8 cellular contexts compared by ENCODE assay signal in the genomic region with DNA sequence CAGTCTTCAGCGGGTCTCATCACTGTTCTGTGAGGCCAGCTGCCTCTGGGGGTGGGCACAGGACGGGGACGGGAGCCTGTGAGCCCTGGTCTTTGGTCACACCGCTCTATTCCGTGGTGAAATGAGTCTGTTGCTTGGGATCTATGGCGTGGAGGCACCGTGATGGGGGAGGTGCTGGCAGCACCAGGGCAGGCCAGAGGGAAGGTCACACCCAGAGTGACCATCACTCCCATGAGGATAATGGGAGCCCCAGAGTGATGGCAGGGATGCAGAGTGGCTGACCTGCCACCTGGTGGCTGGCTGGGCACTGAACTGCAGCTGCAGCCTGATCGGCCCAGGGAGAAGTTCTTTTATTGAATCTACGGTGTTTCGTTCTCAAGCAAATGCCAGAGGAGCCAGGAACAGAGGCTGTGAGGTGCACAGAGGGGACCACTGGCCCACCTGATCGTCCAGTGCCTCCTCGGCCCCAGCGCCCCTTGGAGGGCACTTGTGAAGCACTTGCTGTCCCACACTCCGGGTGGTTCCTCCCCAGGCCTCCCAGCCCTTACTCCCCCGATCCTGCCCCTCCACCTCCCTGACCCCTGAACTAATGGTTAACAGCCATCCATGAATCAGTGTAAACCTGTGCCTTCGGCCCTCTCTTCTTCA. TPM values are rescaled to one million over a fixed set of nuclear protein-coding genes. Genes with fewer than 3 reads are reported as not detected.
DNase-seq lines count a peak whose midpoint lies in the region; ATAC-seq and TF ChIP-seq lines count a peak whose summit lies in the region.

No MANE protein-coding gene starts in this region.

- DNase-seq in AML-193 (lab: John Stamatoyannopoulos, UW) (peak; percentile 1 to 4), HEK293T (ENCODE audit: extremely low spot score) (peak; percentile 51), hippocampal formation (lab: John Stamatoyannopoulos, UW) (peak; percentile 68 to 74), testis (peak; percentile 57)
- no peak for DNase-seq in activated naive CD4-positive, alpha-beta T cell treated with anti-CD3 and anti-CD28 coated beads, Interleukin-2, amount 50 U/mL, for 16 hours
- no peak for DNase-seq in central memory CD4-positive, alpha-beta T cell

- POLR2A ChIA-PET in HEK293T (lab: Yijun Ruan, JAX): no interaction called here

- no peaks in the 10 kb centered on the region for H3K4me1 ChIP-seq in testis

- H3K4me3 ChIP-seq in testis: no peak overlapping the region

- H3K9me3 ChIP-seq in testis: no peaks in the 10 kb centered on the region

- no peaks in the 10 kb centered on the region for H3K27me3 ChIP-seq in testis

- whole genome bisulfite sequencing in testis, 2 donors: 72 to 74% methylated on average over 11 to 16 of the region's 16 CpGs

- TF ChIP-seq POLR2A in testis (IDR thresholded peaks at IDR 0.05): no peak

- intact Hi-C loops in testis (cut with DNase I; ENCODE audit: low total_unique reads): no loop called here

- TF ChIP-seq CTCF in VCaP (conservative IDR thresholded peaks at IDR 0.05) (peak; percentile 92), testis (IDR thresholded peaks at IDR 0.05) (peak in 2 of 3 experiments; percentile 51 to 54)

- CTCF ChIA-PET in HEK293T (lab: Yijun Ruan, JAX): interaction anchor here (1.3 kb wide), 1 partner anchor 83 kb away, joined by 5 read pairs; no protein-coding TSS in a partner anchor

- no peak for ATAC-seq in GM19455 (IDR thresholded peaks at IDR 0.05; ENCODE audit: unreplicated experiment)

- no peaks in the 10 kb centered on the region for H3K36me3 ChIP-seq in testis (ENCODE audit: low read depth, missing control alignments)

- no peak overlapping the region for H3K27ac ChIP-seq in VCaP
- H3K27ac ChIP-seq in testis: no peak overlapping the region

TF ChIP-seq in HEK293T, 16 proteins besides CTCF, POLR2A, EP300 and RAD21:
- TF ChIP-seq, protein P1, sequence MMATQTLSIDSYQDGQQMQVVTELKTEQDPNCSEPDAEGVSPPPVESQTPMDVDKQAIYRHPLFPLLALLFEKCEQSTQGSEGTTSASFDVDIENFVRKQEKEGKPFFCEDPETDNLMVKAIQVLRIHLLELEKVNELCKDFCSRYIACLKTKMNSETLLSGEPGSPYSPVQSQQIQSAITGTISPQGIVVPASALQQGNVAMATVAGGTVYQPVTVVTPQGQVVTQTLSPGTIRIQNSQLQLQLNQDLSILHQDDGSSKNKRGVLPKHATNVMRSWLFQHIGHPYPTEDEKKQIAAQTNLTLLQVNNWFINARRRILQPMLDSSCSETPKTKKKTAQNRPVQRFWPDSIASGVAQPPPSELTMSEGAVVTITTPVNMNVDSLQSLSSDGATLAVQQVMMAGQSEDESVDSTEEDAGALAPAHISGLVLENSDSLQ (IDR thresholded peaks at IDR 0.05): no peak
- no peak for TF ChIP-seq FOXK2 (IDR thresholded peaks at IDR 0.05)
- no peak for TF ChIP-seq SUZ12 (IDR thresholded peaks at IDR 0.05)
- no peak for TF ChIP-seq FOXM1 (IDR thresholded peaks at IDR 0.05; ENCODE audit: borderline replicate concordance)
- no peak for TF ChIP-seq TARDBP (IDR thresholded peaks at IDR 0.05)
- TF ChIP-seq FOXA1 (IDR thresholded peaks at IDR 0.05): no peak
- no peak for TF ChIP-seq NFRKB (IDR thresholded peaks at IDR 0.05)
- TF ChIP-seq LEF1 (IDR thresholded peaks at IDR 0.05; ENCODE audit: borderline replicate concordance): no peak
- no peak for TF ChIP-seq ZNF384 (IDR thresholded peaks at IDR 0.05)
- TF ChIP-seq ARNT (IDR thresholded peaks at IDR 0.05): no peak
- TF ChIP-seq BHLHE40 (IDR thresholded peaks at IDR 0.05; ENCODE audit: borderline replicate concordance): no peak
- TF ChIP-seq SP1 (IDR thresholded peaks at IDR 0.05): no peak
- TF ChIP-seq L3MBTL2 (conservative IDR thresholded peaks at IDR 0.05): no peak
- no peak for TF ChIP-seq HDGF (IDR thresholded peaks at IDR 0.05; ENCODE audit: borderline replicate concordance)
- TF ChIP-seq CTBP1 (IDR thresholded peaks at IDR 0.05; ENCODE audit: borderline replicate concordance): no peak
- no peak for TF ChIP-seq ELF4 (IDR thresholded peaks at IDR 0.05)
TF ChIP-seq in HEK293T: peak in this region for 0.

RNA-seq across cellular contexts. Expression of gene KCNIP3, which starts 17.9 kb away (rescaled TPM):
- total RNA-seq in testis: 10 to 100 TPM; 43.4 to 69.1 TPM
- 23.9 TPM for polyA plus RNA-seq in testis (ENCODE audit: insufficient read depth, low read depth, low replicate concordance)

RNA-seq across cellular contexts. Expression of gene PROM2, which starts 40.8 kb away (rescaled TPM):
- 1 to 10 TPM; 2.1 to 2.4 TPM for total RNA-seq in testis
- polyA plus RNA-seq in testis (ENCODE audit: insufficient read depth, low read depth, low replicate concordance): 1.3 TPM

Comparison
In these comparisons a context has a peak if more than half of its experiments do, and no peak if none do; other contexts are left out.
1. DNase-seq: peak in AML-193 (2 of 2), HEK293T (single experiment), hippocampal formation (2 of 2) and testis (single experiment); none in activated naive CD4-positive, alpha-beta T cell treated with anti-CD3 and anti-CD28 coated beads, Interleukin-2, amount 50 U/mL, for 16 hours (single experiment) and central memory CD4-positive, alpha-beta T cell (single experiment).